Comparison of ENCODE assay signal across 1 cellular context in genomic region chr7:100095704-100096103, GRCh38.
TF ChIP-seq lines count a peak whose summit lies in the region.

No MANE protein-coding gene starts in this region.

TF ChIP-seq in K562, 482 proteins besides CTCF, POLR2A, EP300 and RAD21:
- TF ChIP-seq, protein P1, sequence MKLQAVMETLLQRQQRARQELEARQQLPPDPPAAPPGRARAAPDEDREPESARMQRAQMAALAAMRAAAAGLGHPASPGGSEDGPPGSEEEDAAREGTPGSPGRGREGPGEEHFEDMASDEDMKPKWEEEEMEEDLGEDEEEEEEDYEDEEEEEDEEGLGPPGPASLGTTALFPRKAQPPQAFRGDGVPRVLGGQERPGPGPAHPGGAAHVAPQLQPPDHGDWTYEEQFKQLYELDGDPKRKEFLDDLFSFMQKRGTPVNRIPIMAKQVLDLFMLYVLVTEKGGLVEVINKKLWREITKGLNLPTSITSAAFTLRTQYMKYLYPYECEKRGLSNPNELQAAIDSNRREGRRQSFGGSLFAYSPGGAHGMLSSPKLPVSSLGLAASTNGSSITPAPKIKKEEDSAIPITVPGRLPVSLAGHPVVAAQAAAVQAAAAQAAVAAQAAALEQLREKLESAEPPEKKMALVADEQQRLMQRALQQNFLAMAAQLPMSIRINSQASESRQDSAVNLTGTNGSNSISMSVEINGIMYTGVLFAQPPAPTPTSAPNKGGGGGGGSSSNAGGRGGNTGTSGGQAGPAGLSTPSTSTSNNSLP (IDR thresholded peaks at IDR 0.05; ENCODE audit: borderline replicate concordance, low read depth, low read length), result no peak
- TF ChIP-seq POLR2G (IDR thresholded peaks at IDR 0.05; ENCODE audit: low read depth, low read length) (peak; percentile 72), RBFOX2 (IDR thresholded peaks at IDR 0.05; ENCODE audit: low read depth, low read length) (peak; percentile 76), RBM17 (IDR thresholded peaks at IDR 0.05; ENCODE audit: borderline replicate concordance, low read depth, low read length) (no peak), ZSCAN32 (CRISPR knock-in tag; IDR thresholded peaks at IDR 0.05) (no peak), ZNF780A (CRISPR knock-in tag; IDR thresholded peaks at IDR 0.05) (no peak), WHSC1 (IDR thresholded peaks at IDR 0.05; ENCODE audit: low read length) (no peak), ZNF175 (CRISPR knock-in tag; IDR thresholded peaks at IDR 0.05; ENCODE audit: low read depth) (no peak), SNIP1 (IDR thresholded peaks at IDR 0.05; ENCODE audit: low read depth) (no peak)
- TF ChIP-seq, protein P2, sequence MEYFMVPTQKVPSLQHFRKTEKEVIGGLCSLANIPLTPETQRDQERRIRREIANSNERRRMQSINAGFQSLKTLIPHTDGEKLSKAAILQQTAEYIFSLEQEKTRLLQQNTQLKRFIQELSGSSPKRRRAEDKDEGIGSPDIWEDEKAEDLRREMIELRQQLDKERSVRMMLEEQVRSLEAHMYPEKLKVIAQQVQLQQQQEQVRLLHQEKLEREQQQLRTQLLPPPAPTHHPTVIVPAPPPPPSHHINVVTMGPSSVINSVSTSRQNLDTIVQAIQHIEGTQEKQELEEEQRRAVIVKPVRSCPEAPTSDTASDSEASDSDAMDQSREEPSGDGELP (CRISPR knock-in tag; IDR thresholded peaks at IDR 0.05; ENCODE audit: borderline replicate concordance), result no peak
